Comparison of ENCODE assay signal across 25 cellular contexts in genomic region chr2:226715347-226715990, GRCh38.
A peak's percentile ranks its signal among the peaks of the same experiment; 100 is the strongest.
DNase-seq lines count a peak whose midpoint lies in the region; ATAC-seq and TF ChIP-seq lines count a peak whose summit lies in the region.
"Had no signal": no experiment of that assay in that cellular context is flagged by ENCODE, and none has a peak within 500 bp of the region (broad histone marks: within the 10 kb centered on the region; RNA-seq: fewer than 3 reads in every experiment).

No MANE protein-coding gene starts in this region.

- no peak overlapping the region for H3K4me3 Mint-ChIP-seq in Caco-2 (ENCODE audit: unreplicated experiment)
- H3K4me3 Mint-ChIP-seq: activated T-cell treated with anti-CD3 and anti-CD28 coated beads, Interleukin-2, amount 50 U/mL, for 24 hours; GM23338; type B pancreatic cell had no signal

- no peak for TF ChIP-seq POLR2A in uterus (IDR thresholded peaks at IDR 0.05)

- H3K14ac ChIP-seq in mesenchymal stem cell (ENCODE audit: low read length in 2 of 2) = peak overlapping the region in 1 of 2 experiments; percentile 94

- POLR2A ChIA-PET in Caco-2 (lab: Charles Lee) = no interaction called here

- no TSS peak for BruUV-seq in Caco-2 (replicated peaks; lab: Mats Ljungman, UMichigan)

- no peaks in the 10 kb centered on the region for H3K79me1 ChIP-seq in mesenchymal stem cell (replicated peaks; ENCODE audit: low read length, poor library complexity, severe bottlenecking)

- no peak overlapping the region for H3K9ac ChIP-seq in mesenchymal stem cell (ENCODE audit: low read length)
- H3K9ac ChIP-seq: BLaER1 had no signal

- intact Hi-C loops in Caco-2 (cut with micrococcal nuclease; ENCODE audit: unreplicated experiment) = no loop called here
- intact Hi-C loops in uterus (cut with DNase I; ENCODE audit: low total_unique reads) = no loop called here

- H3K4me1 Mint-ChIP-seq in Caco-2 (ENCODE audit: low read depth, unreplicated experiment) = no peaks in the 10 kb centered on the region
- H3K4me1 Mint-ChIP-seq: GM23338 had no signal

- H3K4me1 ChIP-seq in Caco-2 (no peaks in the 10 kb centered on the region), mesenchymal stem cell (ENCODE audit: control insufficient read depth, insufficient read depth, low read depth, low read length) (no peaks in the 10 kb centered on the region), uterus (no peaks in the 10 kb centered on the region)
- H3K4me1 ChIP-seq: adrenal gland, prostate gland had no signal

- no peak overlapping the region for H3K4me2 ChIP-seq in mesenchymal stem cell (ENCODE audit: low read length, poor library complexity, severe bottlenecking)
- H3K4me2 ChIP-seq: BLaER1, GM23338, PC-9 had no signal

- H3K4me3 ChIP-seq in Caco-2 (ENCODE audit: low read depth, low read length) (no peak overlapping the region), mesenchymal stem cell (ENCODE audit: insufficient read depth in 1 of 2, low read depth in 1 of 2, low read length in 2 of 2) (no peak overlapping the region), uterus (no peak overlapping the region)
- H3K4me3 ChIP-seq: adrenal gland, BLaER1, GM23338, heart left ventricle, lung, PC-9, prostate gland had no signal

- TF ChIP-seq CTCF in Caco-2 (IDR thresholded peaks at IDR 0.05; ENCODE audit: insufficient read depth in 1 of 2, low read depth in 1 of 2, low read length in 1 of 2, severe bottlenecking in 1 of 2, unreplicated experiment in 1 of 2) = no peak
- TF ChIP-seq CTCF in uterus (IDR thresholded peaks at IDR 0.05) = no peak

- H2AK5ac ChIP-seq in mesenchymal stem cell (ENCODE audit: low read length, severe bottlenecking) = no peak overlapping the region

- CTCF ChIA-PET in Caco-2 (lab: Charles Lee) = interaction anchor here (0.6 kb wide), 1 partner anchor 273 kb away, joined by 3 read pairs; no protein-coding TSS in a partner anchor

- H3K36me3 ChIP-seq in Caco-2 (ENCODE audit: control insufficient read depth, insufficient read depth, low read length) (no peaks in the 10 kb centered on the region), mesenchymal stem cell (ENCODE audit: control insufficient read depth in 1 of 2, insufficient read depth in 2 of 2, low read depth in 1 of 2, low read length in 2 of 2) (no peaks in the 10 kb centered on the region), uterus (no peaks in the 10 kb centered on the region)
- H3K36me3 ChIP-seq: adrenal gland, BLaER1, brain microvascular endothelial cell, heart left ventricle, prostate gland had no signal

- no peak overlapping the region for H3K23ac ChIP-seq in mesenchymal stem cell (ENCODE audit: low read length in 2 of 2)

- H3K27ac ChIP-seq in mesenchymal stem cell (ENCODE audit: low read length, poor library complexity, severe bottlenecking) = no peak overlapping the region
- no peak overlapping the region for H3K27ac ChIP-seq in uterus
- H3K27ac ChIP-seq in caudate nucleus (ENCODE audit: low read depth, low read length) = no peak overlapping the region
- H3K27ac ChIP-seq: adrenal gland, BLaER1, brain microvascular endothelial cell, heart left ventricle, PC-9, prostate gland had no signal

- H3K4ac ChIP-seq in mesenchymal stem cell (ENCODE audit: low read depth in 1 of 2, low read length in 2 of 2) = no peak overlapping the region

- H3K27ac Mint-ChIP-seq in Caco-2 (ENCODE audit: unreplicated experiment) = peak overlapping the region; percentile 83
- H3K27ac Mint-ChIP-seq: activated T-cell treated with anti-CD3 and anti-CD28 coated beads, Interleukin-2, amount 50 U/mL, for 24 hours; GM23338; type B pancreatic cell had no signal

- H4K8ac ChIP-seq in mesenchymal stem cell (ENCODE audit: low read length) = no peak overlapping the region

- H3K27me3 Mint-ChIP-seq in Caco-2 (ENCODE audit: insufficient read depth, unreplicated experiment) = no peaks in the 10 kb centered on the region
- H3K27me3 Mint-ChIP-seq: type B pancreatic cell had no signal

- no peak overlapping the region for H2BK120ac ChIP-seq in mesenchymal stem cell (ENCODE audit: low read depth, low read length)

- H2AFZ ChIP-seq in mesenchymal stem cell (ENCODE audit: low read depth, low read length) = no peak overlapping the region
- H2AFZ ChIP-seq: GM23338, PC-9 had no signal

- ATAC-seq in GM18909 (IDR thresholded peaks at IDR 0.05; ENCODE audit: poor library complexity, unreplicated experiment) = peak; percentile 3
- peak; percentile 12 for ATAC-seq in HG03432 (IDR thresholded peaks at IDR 0.05; ENCODE audit: unreplicated experiment)
- ATAC-seq: GM23338 had no signal

- H3K9me3 ChIP-seq in Caco-2 = no peaks in the 10 kb centered on the region
- no peaks in the 10 kb centered on the region for H3K9me3 ChIP-seq in mesenchymal stem cell (ENCODE audit: control insufficient read depth, low read length)
- no peaks in the 10 kb centered on the region for H3K9me3 ChIP-seq in uterus
- H3K9me3 ChIP-seq: adrenal gland, BLaER1, heart left ventricle, prostate gland had no signal

- no peaks in the 10 kb centered on the region for H3K9me3 Mint-ChIP-seq in Caco-2 (ENCODE audit: unreplicated experiment)
- H3K9me3 Mint-ChIP-seq: activated T-cell treated with anti-CD3 and anti-CD28 coated beads, Interleukin-2, amount 50 U/mL, for 24 hours; GM23338; type B pancreatic cell had no signal

- peak overlapping the region; percentile 7 to 92 for H2BK12ac ChIP-seq in mesenchymal stem cell (ENCODE audit: low read length in 2 of 2)

- no peak overlapping the region for H2BK5ac ChIP-seq in mesenchymal stem cell (ENCODE audit: low read depth, low read length, poor library complexity, severe bottlenecking)

- WGBS in mesenchymal stem cell = 95% methylated on average over 1 of the region's 3 CpGs

- no peak overlapping the region for H4K91ac ChIP-seq in mesenchymal stem cell (ENCODE audit: low read length)

- DNase-seq in Caco-2 (no peak), mesenchymal stem cell (no peak), uterus (no peak), SIG-M5 (lab: John Stamatoyannopoulos, UW) (no peak), caudate nucleus (lab: John Stamatoyannopoulos, UW) (no peak)
- DNase-seq: activated CD4-positive, CD25-positive, alpha-beta regulatory T cell treated with anti-CD3 and anti-CD28 coated beads, Interleukin-2, amount 50 U/mL, for 72 hours; activated CD8-positive, alpha-beta memory T cell treated with anti-CD3 and anti-CD28 coated beads for 24 hours; activated naive CD4-positive, alpha-beta T cell treated with Interleukin-2 at 50 U/mL for 16 hours; activated T-cell treated with anti-CD3 and anti-CD28 coated beads, Interleukin-2, amount 50 U/mL, for 24 hours; adrenal gland; brain microvascular endothelial cell; effector CD8-positive, alpha-beta T cell; heart left ventricle; kidney glomerular epithelial cell; NCI-H1417 treated with DMSO at 0.1 percent for 48 hours; PC-9; SHP77; SW 1271 had no signal

- peak overlapping the region; percentile 25 to 59 for H3K18ac ChIP-seq in mesenchymal stem cell (ENCODE audit: low read depth in 1 of 2, low read length in 2 of 2)

- no peak overlapping the region for H2BK15ac ChIP-seq in mesenchymal stem cell (ENCODE audit: low read depth, poor library complexity, severe bottlenecking)

- H3K27me3 ChIP-seq in Caco-2 (replicated peaks; ENCODE audit: control insufficient read depth, insufficient read depth, low read length) (no peaks in the 10 kb centered on the region), mesenchymal stem cell (ENCODE audit: control insufficient read depth in 1 of 2, insufficient read depth in 1 of 2, low read length in 2 of 2) (no peaks in the 10 kb centered on the region), uterus (no peaks in the 10 kb centered on the region)
- H3K27me3 ChIP-seq: adrenal gland, BLaER1, brain microvascular endothelial cell, heart left ventricle had no signal

- H3K36me3 Mint-ChIP-seq in Caco-2 (ENCODE audit: insufficient read depth, unreplicated experiment) = no peaks in the 10 kb centered on the region
- H3K36me3 Mint-ChIP-seq: type B pancreatic cell had no signal
